In the genomic region with DNA sequence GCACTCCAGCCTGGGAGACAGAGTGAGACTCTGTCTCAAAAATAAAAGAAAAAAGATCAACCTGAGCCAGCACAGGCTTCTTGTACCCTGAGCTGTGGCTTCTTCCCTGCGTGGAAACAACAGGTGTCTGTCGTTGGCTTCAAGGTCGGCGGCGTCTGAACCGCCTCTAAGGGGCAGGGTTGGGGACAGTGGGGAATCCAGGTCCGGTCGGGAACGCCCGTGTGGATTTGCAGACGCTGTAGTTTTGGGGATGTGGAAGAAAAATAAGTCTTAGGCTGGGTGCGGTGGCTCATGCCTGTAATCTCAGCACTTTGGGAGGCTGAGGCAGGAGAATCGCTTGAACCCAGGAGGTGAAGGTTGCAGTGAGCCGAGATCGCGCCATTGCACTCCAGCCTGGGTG, we compare ENCODE assay signal across 7 cellular contexts. TPM values are rescaled to one million over a fixed set of nuclear protein-coding genes. Genes with fewer than 3 reads are reported as not detected.
DNase-seq lines count a peak whose midpoint lies in the region; TF ChIP-seq lines count a peak whose summit lies in the region.
"Not testable (repeated sequence)": the region's sequence is repeated elsewhere in the genome, so short reads cannot be mapped to it uniquely, and the experiment has no call there.

No MANE protein-coding gene starts in this region.

- H3K4me1 ChIP-seq in left ventricle myocardium inferior (peaks cover 15% of the 10 kb centered on the region), spleen (peaks cover 0 to 29% (median 9%) of the 10 kb centered on the region in 6 donors)
- not testable (repeated sequence) for H3K4me1 ChIP-seq in osteoblast (ENCODE audit: insufficient read depth, low read length)

- 88 to 92% methylated on average over 16 of the region's 16 CpGs for WGBS in lower leg skin, 2 donors
- 86 to 95% (median 90%) methylated on average over 16 of the region's 16 CpGs for whole genome bisulfite sequencing in spleen, 5 donors

- H3K79me2 ChIP-seq in osteoblast (ENCODE audit: insufficient read depth, low read length), result not testable (repeated sequence)

- H3K27ac ChIP-seq in VCaP, result peak overlapping the region; percentile 82; the same call in 1 of the 2 replicates
- not testable (repeated sequence) for H3K27ac ChIP-seq in left ventricle myocardium inferior (replicated peaks); osteoblast (ENCODE audit: low read depth, low read length); spleen

- H3K27me3 ChIP-seq in H7 (ENCODE audit: control insufficient read depth, insufficient read depth, low read length); left ventricle myocardium inferior (ENCODE audit: low read depth); osteoblast (ENCODE audit: insufficient read depth, low read length); spleen (replicated peaks in 1 of 7): not testable (repeated sequence)

- H3K36me3 ChIP-seq in H7 (replicated peaks; ENCODE audit: control insufficient read depth, insufficient read depth, low read length); left ventricle myocardium inferior; osteoblast (ENCODE audit: insufficient read depth, low read length); spleen: not testable (repeated sequence)

- H3K9me3 ChIP-seq in left ventricle myocardium inferior (replicated peaks); osteoblast (ENCODE audit: low read depth, low read length); spleen: not testable (repeated sequence)

- not testable (repeated sequence) for TF ChIP-seq CTCF in VCaP (conservative IDR thresholded peaks at IDR 0.05); left ventricle myocardium inferior (IDR thresholded peaks at IDR 0.05; ENCODE audit: borderline replicate concordance); lower leg skin (IDR thresholded peaks at IDR 0.05); osteoblast (IDR thresholded peaks at IDR 0.05; ENCODE audit: extremely low read depth, low read depth, low read length); spleen (IDR thresholded peaks at IDR 0.05 in 8 of 11, conservative IDR thresholded peaks at IDR 0.05 in 3 of 11)

- H3K4me3 ChIP-seq in H7 (ENCODE audit: insufficient read depth, low read depth, low read length); left ventricle myocardium inferior; lower leg skin (ENCODE audit: low read depth, poor library complexity, severe bottlenecking); osteoblast (ENCODE audit: insufficient read depth, low read length); spleen: not testable (repeated sequence)

- H4K20me1 ChIP-seq in osteoblast (ENCODE audit: insufficient read depth, low read length), result not testable (repeated sequence)

- not testable (repeated sequence) for H3K4me2 ChIP-seq in osteoblast (ENCODE audit: insufficient read depth, low read length)

- intact Hi-C loops in left ventricle myocardium inferior (cut with micrococcal nuclease); lower leg skin (cut with DNase I; ENCODE audit: low total_unique reads); spleen (cut with DNase I; ENCODE audit: low total_unique reads): not testable (repeated sequence)

- DNase-seq in H7 (peak; percentile 22), left ventricle myocardium inferior (peak; percentile 9), lower leg skin (ENCODE audit: low spot score in 2 of 2) (peak; percentile 7 to 79), osteoblast (ENCODE audit: insufficient read length, low spot score, missing footprints) (peak; percentile 32), spleen (peak; percentile 47)
- peak; percentile 33 for DNase-seq in activated effector memory CD4-positive, alpha-beta T cell treated with anti-CD3 and anti-CD28 coated beads, Interleukin-2, amount 50 U/mL, for 16 hours

- not testable (repeated sequence) for TF ChIP-seq POLR2A in lower leg skin (IDR thresholded peaks at IDR 0.05); spleen (IDR thresholded peaks at IDR 0.05)

- H2AFZ ChIP-seq in osteoblast (ENCODE audit: low read length), result not testable (repeated sequence)

RNA-seq across cellular contexts. Expression of gene PLCXD1, which starts 17.2 kb away (rescaled TPM):
- total RNA-seq in H7 (2014; rRNA removed; shearing (Covaris generic)), result 86.3 and 92.0 TPM in 2 replicates
- total RNA-seq in left ventricle myocardium inferior (4.0 TPM), lower leg skin (100 to 1,000 TPM in 1 of 4 donors, 10 to 100 TPM in 3; 64.1 to 111 (median 71.9) TPM), osteoblast (3.3 and 4.1 TPM in 2 replicates), spleen (10 to 100 TPM; 13.0 to 35.0 (median 24.3) TPM)
- 10 to 100 TPM in 2 of 3 donors, 1 to 10 TPM in 1; 9.9 to 21.3 (median 11.5) TPM for polyA plus RNA-seq in spleen

RNA-seq across cellular contexts. Expression of gene GTPBP6, which starts 54.6 kb away (rescaled TPM):
- total RNA-seq in H7 (2014; rRNA removed; shearing (Covaris generic)), result 38.4 and 48.9 TPM in 2 replicates
- 51.1 TPM for total RNA-seq in left ventricle myocardium inferior
- 10 to 100 TPM; 35.9 to 53.4 (median 48.2) TPM for total RNA-seq in lower leg skin
- total RNA-seq in osteoblast, result 34.2 and 34.4 TPM in 2 replicates
- 10 to 100 TPM; 25.4 to 50.4 (median 37.6) TPM for total RNA-seq in spleen
- polyA plus RNA-seq in spleen, result 10 to 100 TPM; 43.8 to 69.4 (median 43.9) TPM
